In the genomic region with DNA sequence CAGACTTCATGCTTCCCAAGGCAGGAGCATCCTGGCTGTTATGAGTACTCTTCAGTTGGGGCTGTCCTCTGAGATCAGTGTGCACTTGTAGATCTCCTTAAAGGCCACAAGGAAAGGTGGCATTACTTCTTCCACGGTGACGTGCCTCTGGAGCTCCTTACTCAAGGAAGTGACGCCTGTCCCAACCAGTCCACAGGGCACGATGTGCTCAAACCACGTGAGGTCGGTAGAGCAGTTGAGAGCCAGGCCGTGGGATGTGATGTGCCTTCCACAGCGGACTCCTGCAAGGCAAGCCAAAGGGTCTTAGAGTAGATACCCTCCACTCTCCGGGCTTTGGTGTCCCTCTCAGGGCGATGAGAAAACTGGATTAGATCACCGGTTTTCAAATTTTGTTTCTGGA, we compare ENCODE assay signal across 2 cellular contexts.
TF ChIP-seq lines count a peak whose summit lies in the region.

No MANE protein-coding gene starts in this region.

TF ChIP-seq in HCT116, 20 proteins besides CTCF, POLR2A, EP300 and RAD21:
- TF ChIP-seq EZH2phosphoT487 (IDR thresholded peaks at IDR 0.05; ENCODE audit: borderline replicate concordance) (no peak), EGR1 (IDR thresholded peaks at IDR 0.05; ENCODE audit: low read depth) (no peak), POLR2AphosphoS5 (IDR thresholded peaks at IDR 0.05; ENCODE audit: low read depth, low read length) (no peak), CBX3 (IDR thresholded peaks at IDR 0.05; ENCODE audit: low read depth) (no peak), ZNF274 (IDR thresholded peaks at IDR 0.05; ENCODE audit: low read depth, low read length) (no peak), TCF7L2 (IDR thresholded peaks at IDR 0.05; ENCODE audit: borderline replicate concordance, extremely low read depth, insufficient read depth, insufficient read length) (no peak), ELF1 (IDR thresholded peaks at IDR 0.05; ENCODE audit: borderline replicate concordance, low read depth) (no peak), SP1 (IDR thresholded peaks at IDR 0.05; ENCODE audit: low read depth) (no peak), CEBPB (IDR thresholded peaks at IDR 0.05; ENCODE audit: low read depth) (no peak), YY1 (IDR thresholded peaks at IDR 0.05; ENCODE audit: extremely low read depth, insufficient replicate concordance, low read depth, low read length) (no peak), ZFX (IDR thresholded peaks at IDR 0.05) (no peak), FOSL1 (IDR thresholded peaks at IDR 0.05; ENCODE audit: low read depth) (no peak), SRF (IDR thresholded peaks at IDR 0.05; ENCODE audit: low read depth) (no peak), JUND (IDR thresholded peaks at IDR 0.05) (no peak), EZH2 (IDR thresholded peaks at IDR 0.05) (no peak)
- TF ChIP-seq, protein P1, sequence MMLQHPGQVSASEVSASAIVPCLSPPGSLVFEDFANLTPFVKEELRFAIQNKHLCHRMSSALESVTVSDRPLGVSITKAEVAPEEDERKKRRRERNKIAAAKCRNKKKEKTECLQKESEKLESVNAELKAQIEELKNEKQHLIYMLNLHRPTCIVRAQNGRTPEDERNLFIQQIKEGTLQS (IDR thresholded peaks at IDR 0.05) = no peak
- TF ChIP-seq, protein P2, sequence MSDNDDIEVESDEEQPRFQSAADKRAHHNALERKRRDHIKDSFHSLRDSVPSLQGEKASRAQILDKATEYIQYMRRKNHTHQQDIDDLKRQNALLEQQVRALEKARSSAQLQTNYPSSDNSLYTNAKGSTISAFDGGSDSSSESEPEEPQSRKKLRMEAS (IDR thresholded peaks at IDR 0.05) = no peak
- TF ChIP-seq, protein P3, sequence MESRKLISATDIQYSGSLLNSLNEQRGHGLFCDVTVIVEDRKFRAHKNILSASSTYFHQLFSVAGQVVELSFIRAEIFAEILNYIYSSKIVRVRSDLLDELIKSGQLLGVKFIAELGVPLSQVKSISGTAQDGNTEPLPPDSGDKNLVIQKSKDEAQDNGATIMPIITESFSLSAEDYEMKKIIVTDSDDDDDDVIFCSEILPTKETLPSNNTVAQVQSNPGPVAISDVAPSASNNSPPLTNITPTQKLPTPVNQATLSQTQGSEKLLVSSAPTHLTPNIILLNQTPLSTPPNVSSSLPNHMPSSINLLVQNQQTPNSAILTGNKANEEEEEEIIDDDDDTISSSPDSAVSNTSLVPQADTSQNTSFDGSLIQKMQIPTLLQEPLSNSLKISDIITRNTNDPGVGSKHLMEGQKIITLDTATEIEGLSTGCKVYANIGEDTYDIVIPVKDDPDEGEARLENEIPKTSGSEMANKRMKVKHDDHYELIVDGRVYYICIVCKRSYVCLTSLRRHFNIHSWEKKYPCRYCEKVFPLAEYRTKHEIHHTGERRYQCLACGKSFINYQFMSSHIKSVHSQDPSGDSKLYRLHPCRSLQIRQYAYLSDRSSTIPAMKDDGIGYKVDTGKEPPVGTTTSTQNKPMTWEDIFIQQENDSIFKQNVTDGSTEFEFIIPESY (IDR thresholded peaks at IDR 0.05; ENCODE audit: extremely low read depth, insufficient replicate concordance, low read length) = no peak
- TF ChIP-seq, protein P4, sequence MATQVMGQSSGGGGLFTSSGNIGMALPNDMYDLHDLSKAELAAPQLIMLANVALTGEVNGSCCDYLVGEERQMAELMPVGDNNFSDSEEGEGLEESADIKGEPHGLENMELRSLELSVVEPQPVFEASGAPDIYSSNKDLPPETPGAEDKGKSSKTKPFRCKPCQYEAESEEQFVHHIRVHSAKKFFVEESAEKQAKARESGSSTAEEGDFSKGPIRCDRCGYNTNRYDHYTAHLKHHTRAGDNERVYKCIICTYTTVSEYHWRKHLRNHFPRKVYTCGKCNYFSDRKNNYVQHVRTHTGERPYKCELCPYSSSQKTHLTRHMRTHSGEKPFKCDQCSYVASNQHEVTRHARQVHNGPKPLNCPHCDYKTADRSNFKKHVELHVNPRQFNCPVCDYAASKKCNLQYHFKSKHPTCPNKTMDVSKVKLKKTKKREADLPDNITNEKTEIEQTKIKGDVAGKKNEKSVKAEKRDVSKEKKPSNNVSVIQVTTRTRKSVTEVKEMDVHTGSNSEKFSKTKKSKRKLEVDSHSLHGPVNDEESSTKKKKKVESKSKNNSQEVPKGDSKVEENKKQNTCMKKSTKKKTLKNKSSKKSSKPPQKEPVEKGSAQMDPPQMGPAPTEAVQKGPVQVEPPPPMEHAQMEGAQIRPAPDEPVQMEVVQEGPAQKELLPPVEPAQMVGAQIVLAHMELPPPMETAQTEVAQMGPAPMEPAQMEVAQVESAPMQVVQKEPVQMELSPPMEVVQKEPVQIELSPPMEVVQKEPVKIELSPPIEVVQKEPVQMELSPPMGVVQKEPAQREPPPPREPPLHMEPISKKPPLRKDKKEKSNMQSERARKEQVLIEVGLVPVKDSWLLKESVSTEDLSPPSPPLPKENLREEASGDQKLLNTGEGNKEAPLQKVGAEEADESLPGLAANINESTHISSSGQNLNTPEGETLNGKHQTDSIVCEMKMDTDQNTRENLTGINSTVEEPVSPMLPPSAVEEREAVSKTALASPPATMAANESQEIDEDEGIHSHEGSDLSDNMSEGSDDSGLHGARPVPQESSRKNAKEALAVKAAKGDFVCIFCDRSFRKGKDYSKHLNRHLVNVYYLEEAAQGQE (IDR thresholded peaks at IDR 0.05; ENCODE audit: low read depth) = no peak

TF ChIP-seq in WTC11, 78 proteins besides CTCF, POLR2A, EP300 and RAD21:
- TF ChIP-seq ZNF317 (CRISPR knock-in tag; IDR thresholded peaks at IDR 0.05; ENCODE audit: borderline replicate concordance, low read depth) = no peak
- no peak for TF ChIP-seq NR2C2 (CRISPR knock-in tag; IDR thresholded peaks at IDR 0.05)
- TF ChIP-seq MXD4 (CRISPR knock-in tag; IDR thresholded peaks at IDR 0.05; ENCODE audit: borderline replicate concordance) = no peak
- no peak for TF ChIP-seq ATF1 (CRISPR knock-in tag; IDR thresholded peaks at IDR 0.05)
- TF ChIP-seq TEAD4 (CRISPR knock-in tag; IDR thresholded peaks at IDR 0.05) = no peak
